8 cellular contexts compared by ENCODE assay signal in genomic region chr1:93848352-93848883, GRCh38. TPM values are rescaled to one million over a fixed set of nuclear protein-coding genes. Genes with fewer than 3 reads are reported as not detected.
A peak's percentile ranks its signal among the peaks of the same experiment; 100 is the strongest.
DNase-seq lines count a peak whose midpoint lies in the region; ATAC-seq, FAIRE-seq and TF ChIP-seq lines count a peak whose summit lies in the region.

No MANE protein-coding gene starts in this region.

- H3K27me3 ChIP-seq in CD8-positive, alpha-beta T cell (ENCODE audit: insufficient read depth, low read length), result no peaks in the 10 kb centered on the region
- H3K27me3 ChIP-seq in NT2/D1 (ENCODE audit: insufficient read depth, insufficient read length) (no peaks in the 10 kb centered on the region), endocrine pancreas (ENCODE audit: control insufficient read depth, insufficient read depth, low read length) (no peaks in the 10 kb centered on the region), pancreas (no peaks in the 10 kb centered on the region)

- POLR2A ChIA-PET in CD8-positive, alpha-beta T cell (lab: Charles Lee), result interaction anchor here (1.0 to 1.3 kb wide), 2 partner anchors 31 to 769 kb away, joined by 3 to 4 read pairs; partner anchors contain the start of genes DNTTIP2 and MTF2

- H3K4me3 ChIP-seq in CD8-positive, alpha-beta T cell (ENCODE audit: low read depth, low read length), result peak overlapping the region; percentile 98
- H3K4me3 ChIP-seq in NT2/D1 (ENCODE audit: insufficient read length, low read depth), result peak overlapping the region; percentile 89
- H3K4me3 ChIP-seq in endocrine pancreas (ENCODE audit: control insufficient read depth, insufficient read depth, low read length), result peak overlapping the region; percentile 68
- peak overlapping the region; percentile 60 to 69 (median 62) for H3K4me3 ChIP-seq in pancreas

- no peak for DNase-seq in CD8-positive, alpha-beta T cell
- DNase-seq in NT2/D1 (ENCODE audit: low read depth, low spot score) (no peak), pancreas (no peak), putamen (ENCODE audit: low spot score) (no peak), NCI-H1694 treated with DMSO at 0.1 percent for 48 hours (lab: John Stamatoyannopoulos, UW) (no peak)

- no peak for ATAC-seq in CD8-positive, alpha-beta T cell
- no peak for ATAC-seq in pancreas
- ATAC-seq in GM21515 (IDR thresholded peaks at IDR 0.05; ENCODE audit: unreplicated experiment), result no peak
- no peak for ATAC-seq in HG03457 (IDR thresholded peaks at IDR 0.05; ENCODE audit: unreplicated experiment)

- H3K36me3 Mint-ChIP-seq in CD8-positive, alpha-beta T cell, result peaks cover 6% of the 10 kb centered on the region

- H3K9me3 Mint-ChIP-seq in CD8-positive, alpha-beta T cell, result no peaks in the 10 kb centered on the region

- peak overlapping the region; percentile 94 for H3K4me3 Mint-ChIP-seq in CD8-positive, alpha-beta T cell

- H3K4me1 Mint-ChIP-seq in CD8-positive, alpha-beta T cell (ENCODE audit: low read depth), result peaks cover 31% of the 10 kb centered on the region

- H3K9ac ChIP-seq in NT2/D1 (ENCODE audit: insufficient read length, low read depth) (peak overlapping the region; percentile 92), endocrine pancreas (ENCODE audit: control insufficient read depth, insufficient read depth, low read length) (peak overlapping the region; percentile 72)

- no peak for TF ChIP-seq CTCF in CD8-positive, alpha-beta T cell (IDR thresholded peaks at IDR 0.05)
- TF ChIP-seq CTCF in pancreas (IDR thresholded peaks at IDR 0.05), result no peak

- WGBS in pancreas, 2 donors, result 52 to 58% methylated on average over 4 of the region's 4 CpGs

- peak overlapping the region; percentile 98 for H3K27ac Mint-ChIP-seq in CD8-positive, alpha-beta T cell

- no peaks in the 10 kb centered on the region for H3K36me3 ChIP-seq in CD8-positive, alpha-beta T cell (ENCODE audit: insufficient read depth, low read length)
- no peaks in the 10 kb centered on the region for H3K36me3 ChIP-seq in NT2/D1 (ENCODE audit: insufficient read depth, insufficient read length, low read length)
- H3K36me3 ChIP-seq in endocrine pancreas (ENCODE audit: control insufficient read depth, insufficient read depth, low read length), result no peaks in the 10 kb centered on the region
- H3K36me3 ChIP-seq in pancreas, result no peaks in the 10 kb centered on the region

- intact Hi-C loops in CD8-positive, alpha-beta T cell (cut with DNase I, micrococcal nuclease), result loop anchor here (5.0 to 10.0 kb wide), 8 partner anchors 569 to 1226 kb away; partner anchors contain the start of genes RPL5 (in 2 of the 2), ABCD3 (in 1 of the 2), ALG14 (in 1 of the 2) and CCDC18 (in 1 of the 2)
- intact Hi-C loops in pancreas (cut with DNase I), result no loop called here

- H3K9me3 ChIP-seq in CD8-positive, alpha-beta T cell (ENCODE audit: low read length), result no peaks in the 10 kb centered on the region
- H3K9me3 ChIP-seq in NT2/D1 (ENCODE audit: insufficient read depth, low read length), result peaks cover 17% of the 10 kb centered on the region
- H3K9me3 ChIP-seq in endocrine pancreas (ENCODE audit: control insufficient read depth, low read length), result no peaks in the 10 kb centered on the region
- H3K9me3 ChIP-seq in pancreas, result no peaks in the 10 kb centered on the region

- CTCF ChIA-PET in CD8-positive, alpha-beta T cell (lab: Charles Lee), result interaction anchor here (1.1 to 5.2 kb wide), 3 partner anchors 8 to 219 kb away, joined by 3 to 59 read pairs (median 3); no protein-coding TSS in a partner anchor

- peak overlapping the region; percentile 91 for H3K27ac ChIP-seq in CD8-positive, alpha-beta T cell (ENCODE audit: low read depth, low read length)
- peak overlapping the region; percentile 93 to 99 (median 98) for H3K27ac ChIP-seq in pancreas

- H3K4me1 ChIP-seq in CD8-positive, alpha-beta T cell (ENCODE audit: insufficient read depth, low read length), result peaks cover 21% of the 10 kb centered on the region
- H3K4me1 ChIP-seq in NT2/D1 (ENCODE audit: insufficient read depth, insufficient read length) (peaks cover 3% of the 10 kb centered on the region), endocrine pancreas (ENCODE audit: control insufficient read depth, insufficient read depth, low read length) (peaks cover 5% of the 10 kb centered on the region), pancreas (peaks cover 6 to 13% (median 10%) of the 10 kb centered on the region in 3 donors)

- FAIRE-seq in pancreas (lab: Jason Lieb, UNC), result no peak

- peaks cover 3% of the 10 kb centered on the region for H3K27me3 Mint-ChIP-seq in CD8-positive, alpha-beta T cell (ENCODE audit: low read depth)

RNA-seq across cellular contexts. Expression of gene DNTTIP2, which starts 30.6 kb away (rescaled TPM):
- 100 to 1,000 TPM; 126 to 130 TPM for total RNA-seq in CD8-positive, alpha-beta T cell
- 10 to 100 TPM; 15.7 to 24.3 (median 20.5) TPM for total RNA-seq in pancreas
- 10 to 100 TPM; 26.4 to 39.2 TPM for polyA plus RNA-seq in pancreas

Comparison
In these comparisons a context has a peak if more than half of its experiments do, and no peak if none do; other contexts are left out.
1. RNA of gene DNTTIP2, which starts 30.6 kb away (total RNA-seq): 126 to 130 TPM in CD8-positive, alpha-beta T cell; 15.7 to 24.3 TPM in pancreas; every median in the first group is over 4 times any median in the second.
2. intact Hi-C loops: an anchor here in CD8-positive, alpha-beta T cell (5.0 to 10.0 kb wide); none called in pancreas.
3. Peak in every context shown above with its lines, with median percentiles within 50 percentile points of each other: H3K4me3 ChIP-seq.